In the genomic region with DNA sequence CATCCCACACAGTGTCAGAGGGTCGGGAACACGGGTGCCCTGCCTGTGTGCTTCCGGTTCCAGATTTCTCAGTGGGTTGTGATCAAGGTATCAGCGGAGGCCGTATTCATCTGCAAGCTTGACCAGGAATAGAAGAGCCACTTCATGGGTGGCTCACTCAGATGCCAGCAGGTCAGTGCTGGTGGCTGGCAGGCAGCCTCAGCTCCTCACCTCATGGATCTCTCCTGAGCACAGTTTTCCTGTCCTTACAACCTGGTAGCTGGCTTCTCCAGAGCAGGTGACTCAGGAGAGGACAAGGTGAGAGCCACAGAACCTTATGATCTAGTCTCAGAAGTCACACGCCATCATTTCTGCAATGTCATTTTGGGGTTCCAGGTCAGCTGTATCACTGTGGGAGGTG, we compare ENCODE assay signal across 6 cellular contexts.
"Had no signal": no experiment of that assay in that cellular context is flagged by ENCODE, and none has a peak within 500 bp of the region (broad histone marks: within the 10 kb centered on the region; RNA-seq: fewer than 3 reads in every experiment).

No MANE protein-coding gene starts in this region.

- DNase-seq: IMR-90, KBM-7, KG1 had no signal

- H3K4me2 ChIP-seq: KMS-11 had no signal

- H3K4me3 ChIP-seq: K562 had no signal

- H3K9ac ChIP-seq: KMS-11 had no signal

- H3K27ac ChIP-seq: HL-60, KMS-11 had no signal
